12 cellular contexts compared by ENCODE assay signal in genomic region chr3:42515391-42515916, GRCh38. TPM values are rescaled to one million over a fixed set of nuclear protein-coding genes. Genes with fewer than 3 reads are reported as not detected.
DNase-seq lines count a peak whose midpoint lies in the region; ATAC-seq, FAIRE-seq and TF ChIP-seq lines count a peak whose summit lies in the region.
"Had no signal": no experiment of that assay in that cellular context is flagged by ENCODE, and none has a peak within 500 bp of the region (broad histone marks: within the 10 kb centered on the region; RNA-seq: fewer than 3 reads in every experiment).

No MANE protein-coding gene starts in this region.

- intact Hi-C loops in sciatic nerve (cut with DNase I), result no loop called here

- no peaks in the 10 kb centered on the region for H3K9me3 ChIP-seq in CD4-positive, CD25-positive, alpha-beta regulatory T cell (ENCODE audit: control insufficient read depth in 2 of 2, low read length in 2 of 2)
- H3K9me3 ChIP-seq in right atrium auricular region, result no peaks in the 10 kb centered on the region
- H3K9me3 ChIP-seq: uterus had no signal

- H3K27ac ChIP-seq in CD4-positive, CD25-positive, alpha-beta regulatory T cell (ENCODE audit: insufficient read depth, low read length, poor library complexity, severe bottlenecking), result no peak overlapping the region
- H3K27ac ChIP-seq in caudate nucleus (ENCODE audit: low read depth, low read length) (peak overlapping the region; percentile 78), right atrium auricular region (peak overlapping the region; percentile 76 to 81)
- H3K27ac ChIP-seq: uterus had no signal

- H3K4me1 ChIP-seq in CD4-positive, CD25-positive, alpha-beta regulatory T cell (ENCODE audit: control insufficient read depth, insufficient read depth, low read length, poor library complexity, severe bottlenecking), result no peaks in the 10 kb centered on the region
- H3K4me1 ChIP-seq in right atrium auricular region, result peaks cover 0 to 60% of the 10 kb centered on the region in 2 donors
- H3K4me1 ChIP-seq: uterus had no signal

- FAIRE-seq in GM12892 (lab: Jason Lieb, UNC), result no peak

- no peak overlapping the region for H3K4me3 Mint-ChIP-seq in CD4-positive, CD25-positive, alpha-beta regulatory T cell
- H3K4me3 Mint-ChIP-seq: activated CD8-positive, alpha-beta memory T cell treated with anti-CD3 and anti-CD28 coated beads, Interleukin-2, amount 10 ng/mL, durations not matched to agents 7 days and 5 days; H9 had no signal

- H3K27me3 ChIP-seq in CD4-positive, CD25-positive, alpha-beta regulatory T cell (ENCODE audit: control insufficient read depth, insufficient read depth, low read length), result no peaks in the 10 kb centered on the region
- H3K27me3 ChIP-seq in right atrium auricular region, result no peaks in the 10 kb centered on the region
- H3K27me3 ChIP-seq: uterus had no signal

- H3K36me3 ChIP-seq in CD4-positive, CD25-positive, alpha-beta regulatory T cell (ENCODE audit: control insufficient read depth, insufficient read depth, low read length), result no peaks in the 10 kb centered on the region
- no peaks in the 10 kb centered on the region for H3K36me3 ChIP-seq in right atrium auricular region
- H3K36me3 ChIP-seq: uterus had no signal

- TF ChIP-seq POLR2A in GM12892 (IDR thresholded peaks at IDR 0.05; ENCODE audit: low read depth, low read length), result no peak

- ATAC-seq in CD4-positive, CD25-positive, alpha-beta regulatory T cell (ENCODE audit: low read depth in 2 of 2), result no peak
- ATAC-seq in sciatic nerve, result peak; percentile 7
- ATAC-seq: activated CD8-positive, alpha-beta memory T cell treated with anti-CD3 and anti-CD28 coated beads, Interleukin-2, amount 10 ng/mL, durations not matched to agents 7 days and 5 days had no signal

- peaks cover 5 to 33% (median 11%) of the 10 kb centered on the region in 4 donors for H3K4me1 Mint-ChIP-seq in CD4-positive, CD25-positive, alpha-beta regulatory T cell
- H3K4me1 Mint-ChIP-seq: H9 had no signal

- peak overlapping the region; percentile 32 to 47 (median 39) for H3K27ac Mint-ChIP-seq in CD4-positive, CD25-positive, alpha-beta regulatory T cell
- H3K27ac Mint-ChIP-seq: activated CD8-positive, alpha-beta memory T cell treated with anti-CD3 and anti-CD28 coated beads, Interleukin-2, amount 10 ng/mL, durations not matched to agents 7 days and 5 days had no signal

- no peak for DNase-seq in CD4-positive, CD25-positive, alpha-beta regulatory T cell
- peak in 19 of 61 donors; percentile 10 to 63 (median 30) for DNase-seq in caudate nucleus (lab: John Stamatoyannopoulos, UW)
- peak; percentile 63 for DNase-seq in right atrium auricular region (ENCODE audit: low spot score)
- no peak for DNase-seq in sciatic nerve (ENCODE audit: low spot score)
- DNase-seq in activated effector memory CD4-positive, alpha-beta T cell treated with anti-CD3 and anti-CD28 coated beads, Interleukin-2, amount 50 U/mL, for 16 hours, result no peak
- no peak for DNase-seq in NOMO-1 (lab: John Stamatoyannopoulos, UW; ENCODE audit: unreplicated experiment in 2 of 2)
- DNase-seq in SHP77 (lab: John Stamatoyannopoulos, UW), result no peak
- no peak for DNase-seq in GM12892 (ENCODE audit: insufficient read length)
- DNase-seq: activated CD8-positive, alpha-beta memory T cell treated with anti-CD3 and anti-CD28 coated beads, Interleukin-2, amount 10 ng/mL, durations not matched to agents 7 days and 5 days; effector CD4-positive, alpha-beta T cell; H9; uterus had no signal

- H3K36me3 Mint-ChIP-seq in CD4-positive, CD25-positive, alpha-beta regulatory T cell, result peaks cover 24% of the 10 kb centered on the region
- H3K36me3 Mint-ChIP-seq: activated CD8-positive, alpha-beta memory T cell treated with anti-CD3 and anti-CD28 coated beads, Interleukin-2, amount 10 ng/mL, durations not matched to agents 7 days and 5 days had no signal

- H3K9me3 Mint-ChIP-seq in CD4-positive, CD25-positive, alpha-beta regulatory T cell, result no peaks in the 10 kb centered on the region
- H3K9me3 Mint-ChIP-seq: H9 had no signal

- TF ChIP-seq CTCF in right atrium auricular region (IDR thresholded peaks at IDR 0.05), result no peak

- no peaks in the 10 kb centered on the region for H3K27me3 Mint-ChIP-seq in CD4-positive, CD25-positive, alpha-beta regulatory T cell
- H3K27me3 Mint-ChIP-seq: activated CD8-positive, alpha-beta memory T cell treated with anti-CD3 and anti-CD28 coated beads, Interleukin-2, amount 10 ng/mL, durations not matched to agents 7 days and 5 days had no signal

- H3K4me3 ChIP-seq in CD4-positive, CD25-positive, alpha-beta regulatory T cell (ENCODE audit: low read depth, low read length), result no peak overlapping the region
- no peak overlapping the region for H3K4me3 ChIP-seq in right atrium auricular region
- H3K4me3 ChIP-seq: uterus had no signal

RNA-seq across cellular contexts. Expression of gene VIPR1, which starts 13.0 kb away (rescaled TPM):
- total RNA-seq in CD4-positive, CD25-positive, alpha-beta regulatory T cell, result 31.2 TPM
- polyA plus RNA-seq in CD4-positive, CD25-positive, alpha-beta regulatory T cell, result 10 to 100 TPM in 1 of 4 donors, 1 to 10 TPM in 3; 5.0 to 10.7 (median 8.1) TPM
- total RNA-seq in right atrium auricular region (10 to 100 TPM in 1 of 2 donors, 1 to 10 TPM in 1; 6.2 to 21.0 TPM), sciatic nerve (5.8 TPM)
- polyA plus RNA-seq in GM12892 (2012; ENCODE audit: missing spikeins), result not detected
